In the genomic region with DNA sequence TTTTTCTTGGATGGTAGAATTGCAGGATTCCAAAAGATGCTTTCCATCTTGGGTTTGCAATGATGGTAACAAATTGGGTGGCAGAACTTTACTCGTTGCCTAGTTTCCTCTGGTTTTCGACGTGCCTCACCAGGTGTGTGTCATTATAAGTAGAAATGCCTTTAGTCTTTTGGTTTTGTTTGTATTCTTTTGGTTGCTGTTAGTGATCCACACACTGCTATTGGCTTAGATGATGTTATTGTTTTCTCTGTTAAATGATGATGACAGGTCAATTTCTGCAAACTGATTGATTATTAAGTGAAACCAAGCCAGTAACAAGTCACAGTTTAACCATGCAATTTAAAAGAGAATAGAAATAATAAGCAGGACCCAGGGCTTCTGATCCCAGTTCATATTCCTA, we compare ENCODE assay signal across 30 cellular contexts. TPM values are rescaled to one million over a fixed set of nuclear protein-coding genes. Genes with fewer than 3 reads are reported as not detected.
"Had no signal": no experiment of that assay in that cellular context is flagged by ENCODE, and none has a peak within 500 bp of the region (broad histone marks: within the 10 kb centered on the region; RNA-seq: fewer than 3 reads in every experiment).

No MANE protein-coding gene starts in this region.

- H3K9me3 ChIP-seq: left lung, neutrophil, psoas muscle, stomach, testis, thyroid gland, transverse colon, upper lobe of left lung had no signal

- H3K36me3 ChIP-seq: left lung, neural progenitor cell, neutrophil, stomach, thyroid gland, transverse colon, upper lobe of left lung had no signal

- H3K4me3 ChIP-seq: left lung, lung, neural progenitor cell, psoas muscle, skin epidermis, stomach, testis, thyroid gland, transverse colon, upper lobe of left lung had no signal

- H3K4me2 ChIP-seq: neural progenitor cell had no signal

- DNase-seq: hippocampal formation; kidney glomerular epithelial cell; left colon; mesendoderm; naive B cell; natural killer cell; nephron progenitor cell; occipital lobe; psoas muscle; right cardiac atrium; stimulated activated CD4-positive, alpha-beta T cell treated with anti-CD3 and anti-CD28 coated beads, Interleukin-12 subunit alpha, Interleukin-12 subunit beta, amount 100 ng/mL, for 4 hours; stimulated activated CD4-positive, alpha-beta T cell treated with anti-CD3 and anti-CD28 coated beads, Interleukin-15, amount 100 ng/mL, for 24 hours; stimulated activated CD4-positive, alpha-beta T cell treated with anti-CD3 and anti-CD28 coated beads, Interleukin-2, amount 100 ng/mL, for 24 hours; stimulated activated CD4-positive, alpha-beta T cell treated with anti-CD3 and anti-CD28 coated beads, Interleukin-4, amount 100 ng/mL, for 1 hour; stimulated activated naive B cell treated with anti-CD40 and anti-IgM and Interleukin-4, amounts not matched to agents 10 μg/mL and 1 μg/mL and 100 μg/mL, for 72 hours; stimulated activated naive CD8-positive, alpha-beta T cell treated with anti-CD3 and anti-CD28 coated beads, Interleukin-15, Interleukin-2, amounts not matched to agents 100 U/mL and 50 U/mL, for 24 hours; stomach; testis; transverse colon had no signal

- H3K4me1 ChIP-seq: left lung, neural progenitor cell, psoas muscle, testis, thyroid gland had no signal

- H3K27ac ChIP-seq: left lung, neural progenitor cell, neutrophil, parathyroid adenoma, psoas muscle, skin epidermis, stomach, testis, thyroid gland, transverse colon, upper lobe of left lung had no signal

- FAIRE-seq: keratinocyte had no signal

- H3K79me2 ChIP-seq: parathyroid adenoma had no signal

- ATAC-seq: left colon, natural killer cell, psoas muscle, right cardiac atrium, sciatic nerve had no signal

- H3K27me3 ChIP-seq: testis, thyroid gland, upper lobe of left lung had no signal

- H2AFZ ChIP-seq: neural progenitor cell, parathyroid adenoma had no signal

- H3K9ac ChIP-seq: neural progenitor cell, parathyroid adenoma had no signal

RNA-seq across cellular contexts. Expression of gene LAMA3, which starts 6.1 kb away (rescaled TPM):
- total RNA-seq: natural killer cell, osteocyte had no signal

RNA-seq across cellular contexts. Expression of gene ANKRD29, which starts 20.4 kb away (rescaled TPM):
- total RNA-seq: osteocyte had no signal
